Comparison of ENCODE assay signal across 8 cellular contexts in genomic region chr4:24583451-24584174, GRCh38. TPM values are rescaled to one million over a fixed set of nuclear protein-coding genes. Genes with fewer than 3 reads are reported as not detected.
A peak's percentile ranks its signal among the peaks of the same experiment; 100 is the strongest.
DNase-seq lines count a peak whose midpoint lies in the region; ATAC-seq and TF ChIP-seq lines count a peak whose summit lies in the region.

No MANE protein-coding gene starts in this region.

- H3K27ac ChIP-seq in ACC112 (ENCODE audit: low read depth, low read length) = peak overlapping the region; percentile 92

- H3K36me3 ChIP-seq in ACC112 (ENCODE audit: insufficient read depth, low read length) = peaks cover 22% of the 10 kb centered on the region

- no peaks in the 10 kb centered on the region for H3K27me3 ChIP-seq in ACC112 (ENCODE audit: insufficient read depth, low read length)

- ATAC-seq in GM18907 (IDR thresholded peaks at IDR 0.05; ENCODE audit: unreplicated experiment) = peak; percentile 37
- peak; percentile 27 for ATAC-seq in HG03175 (IDR thresholded peaks at IDR 0.05; ENCODE audit: unreplicated experiment)

- H3K4me1 Mint-ChIP-seq in chondrocyte (ENCODE audit: low read depth) = peaks cover 35% of the 10 kb centered on the region

- H3K9me3 Mint-ChIP-seq in chondrocyte (ENCODE audit: low read depth) = no peaks in the 10 kb centered on the region

- DNase-seq in NCI-H345 (lab: John Stamatoyannopoulos, UW) (peak; percentile 44), chondrocyte (ENCODE audit: low spot score) (peak; percentile 86), kidney tubule cell (ENCODE audit: low spot score) (peak; percentile 60)
- peak in 3 of 4 experiments; percentile 3 to 19 (median 18) for DNase-seq in activated CD4-positive, CD25-positive, alpha-beta regulatory T cell (lab: John Stamatoyannopoulos, UW)
- DNase-seq in stimulated activated CD4-positive, alpha-beta T cell treated with anti-CD3 and anti-CD28 coated beads, Interleukin-1b, Interleukin-23, amount 100 ng/mL, for 4 hours (ENCODE audit: low read depth in 2 of 2) = peak; percentile 13 to 28

- H3K4me3 ChIP-seq in ACC112 (ENCODE audit: low read depth, low read length) = peak overlapping the region; percentile 98

- peaks cover 56% of the 10 kb centered on the region for H3K79me2 ChIP-seq in ACC112 (ENCODE audit: control insufficient read depth, insufficient read depth, low read length, unreplicated experiment)

- peaks cover 16% of the 10 kb centered on the region for H3K4me1 ChIP-seq in ACC112 (ENCODE audit: control insufficient read depth, insufficient read depth, low read length, unreplicated experiment)

- peak overlapping the region; percentile 90 for H3K4me3 Mint-ChIP-seq in chondrocyte (ENCODE audit: unreplicated experiment)

- H2AFZ ChIP-seq in ACC112 (ENCODE audit: low read length, unreplicated experiment) = peak overlapping the region; percentile 28

- H3K36me3 Mint-ChIP-seq in chondrocyte (ENCODE audit: low read depth) = no peaks in the 10 kb centered on the region

- peak overlapping the region; percentile 92 for H3K27ac Mint-ChIP-seq in chondrocyte (ENCODE audit: unreplicated experiment)

- TF ChIP-seq CTCF in chondrocyte (IDR thresholded peaks at IDR 0.05) = no peak

- no peaks in the 10 kb centered on the region for H3K27me3 Mint-ChIP-seq in chondrocyte (ENCODE audit: low read depth)

RNA-seq across cellular contexts. Expression of gene DHX15, which starts 0.7 kb away (rescaled TPM):
- 77.4 to 91.6 TPM (median 79.1 TPM) in 3 replicates for total RNA-seq in chondrocyte

Comparison
In these comparisons a context has a peak if more than half of its experiments do, and no peak if none do; other contexts are left out.
1. Peak in every context shown above with its lines: DNase-seq, ATAC-seq, H3K4me3 ChIP-seq and H3K27ac ChIP-seq.
2. DNase-seq: peak in every context shown above with its lines; median percentile 86 in chondrocyte; 60 in kidney tubule cell; 44 in NCI-H345; 20 in stimulated activated CD4-positive, alpha-beta T cell treated with anti-CD3 and anti-CD28 coated beads, Interleukin-1b, Interleukin-23, amount 100 ng/mL, for 4 hours; 18 in activated CD4-positive, CD25-positive, alpha-beta regulatory T cell.